Comparison of ENCODE assay signal across 2 cellular contexts in the genomic region with DNA sequence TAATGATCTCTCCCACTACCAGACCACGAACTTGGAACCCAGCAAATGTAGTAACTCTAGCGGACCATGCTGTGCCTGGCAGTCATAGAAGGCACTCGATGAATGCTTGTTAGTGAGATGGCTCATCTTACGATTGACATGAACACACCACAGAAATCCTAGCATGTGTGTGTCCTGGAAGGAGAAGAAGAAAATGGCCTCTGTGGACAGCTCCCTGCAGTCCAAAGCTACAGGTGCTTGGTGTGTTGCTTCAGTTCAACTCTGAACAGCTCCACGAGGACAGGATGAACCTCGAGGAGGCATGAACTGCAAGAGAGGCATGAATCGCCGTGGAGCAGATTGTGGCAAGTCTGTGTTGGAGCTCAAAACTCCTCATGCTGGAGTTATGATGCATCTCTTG.
TF ChIP-seq lines count a peak whose summit lies in the region.

No MANE protein-coding gene starts in this region.

TF ChIP-seq in A549, 52 proteins besides CTCF, POLR2A, EP300 and RAD21:
- TF ChIP-seq, protein P1, sequence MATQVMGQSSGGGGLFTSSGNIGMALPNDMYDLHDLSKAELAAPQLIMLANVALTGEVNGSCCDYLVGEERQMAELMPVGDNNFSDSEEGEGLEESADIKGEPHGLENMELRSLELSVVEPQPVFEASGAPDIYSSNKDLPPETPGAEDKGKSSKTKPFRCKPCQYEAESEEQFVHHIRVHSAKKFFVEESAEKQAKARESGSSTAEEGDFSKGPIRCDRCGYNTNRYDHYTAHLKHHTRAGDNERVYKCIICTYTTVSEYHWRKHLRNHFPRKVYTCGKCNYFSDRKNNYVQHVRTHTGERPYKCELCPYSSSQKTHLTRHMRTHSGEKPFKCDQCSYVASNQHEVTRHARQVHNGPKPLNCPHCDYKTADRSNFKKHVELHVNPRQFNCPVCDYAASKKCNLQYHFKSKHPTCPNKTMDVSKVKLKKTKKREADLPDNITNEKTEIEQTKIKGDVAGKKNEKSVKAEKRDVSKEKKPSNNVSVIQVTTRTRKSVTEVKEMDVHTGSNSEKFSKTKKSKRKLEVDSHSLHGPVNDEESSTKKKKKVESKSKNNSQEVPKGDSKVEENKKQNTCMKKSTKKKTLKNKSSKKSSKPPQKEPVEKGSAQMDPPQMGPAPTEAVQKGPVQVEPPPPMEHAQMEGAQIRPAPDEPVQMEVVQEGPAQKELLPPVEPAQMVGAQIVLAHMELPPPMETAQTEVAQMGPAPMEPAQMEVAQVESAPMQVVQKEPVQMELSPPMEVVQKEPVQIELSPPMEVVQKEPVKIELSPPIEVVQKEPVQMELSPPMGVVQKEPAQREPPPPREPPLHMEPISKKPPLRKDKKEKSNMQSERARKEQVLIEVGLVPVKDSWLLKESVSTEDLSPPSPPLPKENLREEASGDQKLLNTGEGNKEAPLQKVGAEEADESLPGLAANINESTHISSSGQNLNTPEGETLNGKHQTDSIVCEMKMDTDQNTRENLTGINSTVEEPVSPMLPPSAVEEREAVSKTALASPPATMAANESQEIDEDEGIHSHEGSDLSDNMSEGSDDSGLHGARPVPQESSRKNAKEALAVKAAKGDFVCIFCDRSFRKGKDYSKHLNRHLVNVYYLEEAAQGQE (IDR thresholded peaks at IDR 0.05): 0 out of 2 replicates have a peak, but pooled peaks have one; percentile 17
- no peak for TF ChIP-seq CHD4 (IDR thresholded peaks at IDR 0.05; ENCODE audit: borderline replicate concordance)
TF ChIP-seq in A549: peak in this region for 1.

TF ChIP-seq in IMR-90, 13 proteins besides CTCF, POLR2A, EP300 and RAD21 (continued from another document):
- TF ChIP-seq ELK1 (IDR thresholded peaks at IDR 0.05; ENCODE audit: borderline replicate concordance, low read depth, low read length) (no peak), CHD1 (IDR thresholded peaks at IDR 0.05; ENCODE audit: low read depth, low read length) (no peak), MAZ (IDR thresholded peaks at IDR 0.05; ENCODE audit: borderline replicate concordance, low read depth, low read length) (no peak), MXI1 (IDR thresholded peaks at IDR 0.05; ENCODE audit: borderline replicate concordance, low read depth, low read length) (no peak), BHLHE40 (IDR thresholded peaks at IDR 0.05; ENCODE audit: low read depth, low read length) (no peak), RCOR1 (IDR thresholded peaks at IDR 0.05; ENCODE audit: insufficient replicate concordance, low read length) (no peak), SMC3 (IDR thresholded peaks at IDR 0.05; ENCODE audit: low read depth, low read length) (no peak), RFX5 (IDR thresholded peaks at IDR 0.05; ENCODE audit: low read depth, low read length) (no peak), MAFK (IDR thresholded peaks at IDR 0.05; ENCODE audit: low read depth, low read length) (no peak), NFE2L2 (IDR thresholded peaks at IDR 0.05; ENCODE audit: low read depth, low read length) (no peak)
- TF ChIP-seq, protein P2, sequence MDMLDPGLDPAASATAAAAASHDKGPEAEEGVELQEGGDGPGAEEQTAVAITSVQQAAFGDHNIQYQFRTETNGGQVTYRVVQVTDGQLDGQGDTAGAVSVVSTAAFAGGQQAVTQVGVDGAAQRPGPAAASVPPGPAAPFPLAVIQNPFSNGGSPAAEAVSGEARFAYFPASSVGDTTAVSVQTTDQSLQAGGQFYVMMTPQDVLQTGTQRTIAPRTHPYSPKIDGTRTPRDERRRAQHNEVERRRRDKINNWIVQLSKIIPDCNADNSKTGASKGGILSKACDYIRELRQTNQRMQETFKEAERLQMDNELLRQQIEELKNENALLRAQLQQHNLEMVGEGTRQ (IDR thresholded peaks at IDR 0.05; ENCODE audit: low read depth, low read length): no peak
